Comparison of ENCODE assay signal across 19 cellular contexts in genomic region chr10:119803264-119803663, GRCh38.
DNase-seq lines count a peak whose midpoint lies in the region; ATAC-seq, FAIRE-seq and TF ChIP-seq lines count a peak whose summit lies in the region.
"Had no signal": no experiment of that assay in that cellular context is flagged by ENCODE, and none has a peak within 500 bp of the region (broad histone marks: within the 10 kb centered on the region; RNA-seq: fewer than 3 reads in every experiment).

No MANE protein-coding gene starts in this region.

- H3K9me3 ChIP-seq in effector memory CD4-positive, alpha-beta T cell (ENCODE audit: control insufficient read depth, low read length): no peaks in the 10 kb centered on the region
- H3K9me3 ChIP-seq: testis had no signal

- no peak overlapping the region for H3K27ac ChIP-seq in effector memory CD4-positive, alpha-beta T cell (ENCODE audit: insufficient read depth, low read length, poor library complexity, severe bottlenecking)
- H3K27ac ChIP-seq: RWPE1, testis had no signal

- in situ Hi-C loops in astrocyte of the spinal cord (cut with HindIII; ENCODE audit: low sequenced_read_pairs): no loop called here

- H3K4me3 Mint-ChIP-seq in HFFc6: peak overlapping the region; percentile 21
- no peak overlapping the region for H3K4me3 Mint-ChIP-seq in activated naive CD8-positive, alpha-beta T cell treated with anti-CD3 and anti-CD28 coated beads, Interleukin-2, amount 50 U/mL, for 24 hours
- H3K4me3 Mint-ChIP-seq: nephron had no signal

- H3K27me3 Mint-ChIP-seq in HFFc6 (ENCODE audit: insufficient read depth): no peaks in the 10 kb centered on the region
- no peaks in the 10 kb centered on the region for H3K27me3 Mint-ChIP-seq in activated naive CD8-positive, alpha-beta T cell treated with anti-CD3 and anti-CD28 coated beads, Interleukin-2, amount 50 U/mL, for 24 hours

- DNase-seq in A172 (ENCODE audit: low spot score) (peak; percentile 51), HFFc6 (peak; percentile 67), astrocyte of the spinal cord (ENCODE audit: low read depth, low spot score) (peak; percentile 61), hepatic stellate cell (ENCODE audit: low spot score) (peak; percentile 76), COR-L47 (lab: John Stamatoyannopoulos, UW) (no peak), GM19239 (ENCODE audit: insufficient read length, low spot score) (no peak)
- DNase-seq in activated naive CD8-positive, alpha-beta T cell treated with anti-CD3 and anti-CD28 coated beads, Interleukin-2, amount 50 U/mL, for 24 hours: no peak
- DNase-seq in effector memory CD4-positive, alpha-beta T cell: no peak
- DNase-seq: activated effector memory CD4-positive, alpha-beta T cell treated with Interleukin-2 at 50 U/mL for 16 hours; effector CD4-positive, alpha-beta T cell; GF-D8; NCI-H1048; NCI-H774; stimulated activated CD4-positive, alpha-beta T cell treated with anti-CD3 and anti-CD28 coated beads, Interleukin-1b, Interleukin-23, amount 100 ng/mL, for 48 hours; T-helper 2 cell; testis had no signal

- peaks cover 70% of the 10 kb centered on the region for H3K4me1 Mint-ChIP-seq in HFFc6 (ENCODE audit: low read depth)
- H3K4me1 Mint-ChIP-seq in activated naive CD8-positive, alpha-beta T cell treated with anti-CD3 and anti-CD28 coated beads, Interleukin-2, amount 50 U/mL, for 24 hours: peaks cover 3% of the 10 kb centered on the region
- H3K4me1 Mint-ChIP-seq: nephron had no signal

- H3K9me3 Mint-ChIP-seq in HFFc6: no peaks in the 10 kb centered on the region
- no peaks in the 10 kb centered on the region for H3K9me3 Mint-ChIP-seq in activated naive CD8-positive, alpha-beta T cell treated with anti-CD3 and anti-CD28 coated beads, Interleukin-2, amount 50 U/mL, for 24 hours
- H3K9me3 Mint-ChIP-seq: nephron had no signal

- peak overlapping the region; percentile 50 for H3K27ac Mint-ChIP-seq in HFFc6
- H3K27ac Mint-ChIP-seq in activated naive CD8-positive, alpha-beta T cell treated with anti-CD3 and anti-CD28 coated beads, Interleukin-2, amount 50 U/mL, for 24 hours: no peak overlapping the region
- H3K27ac Mint-ChIP-seq: nephron had no signal

- no peak overlapping the region for H3K4me3 ChIP-seq in astrocyte of the spinal cord (ENCODE audit: low read depth, low read length)
- H3K4me3 ChIP-seq in effector memory CD4-positive, alpha-beta T cell (ENCODE audit: insufficient read depth, low read depth, low read length, poor library complexity, severe bottlenecking): no peak overlapping the region
- H3K4me3 ChIP-seq: testis had no signal

- TF ChIP-seq CTCF in HFFc6 (IDR thresholded peaks at IDR 0.05) (no peak), astrocyte of the spinal cord (IDR thresholded peaks at IDR 0.05; ENCODE audit: low read depth, low read length) (no peak)

- no peaks in the 10 kb centered on the region for H3K27me3 ChIP-seq in effector memory CD4-positive, alpha-beta T cell (replicated peaks; ENCODE audit: control insufficient read depth, insufficient read depth, low read length, poor library complexity, severe bottlenecking)
- H3K27me3 ChIP-seq: testis had no signal

- no peaks in the 10 kb centered on the region for H3K4me1 ChIP-seq in effector memory CD4-positive, alpha-beta T cell (ENCODE audit: control insufficient read depth, insufficient read depth, low read length, poor library complexity, severe bottlenecking)
- H3K4me1 ChIP-seq: testis had no signal

- no peak for FAIRE-seq in GM19239 (lab: Jason Lieb, UNC)

- peaks cover 4% of the 10 kb centered on the region for H3K36me3 ChIP-seq in effector memory CD4-positive, alpha-beta T cell (ENCODE audit: control insufficient read depth, insufficient read depth, low read length)

- ATAC-seq in activated naive CD8-positive, alpha-beta T cell treated with anti-CD3 and anti-CD28 coated beads, Interleukin-2, amount 50 U/mL, for 24 hours: no peak
- ATAC-seq: activated CD4-positive, CD25-positive, alpha-beta regulatory T cell treated with anti-CD3 and anti-CD28 coated beads, Interleukin-2, amount 50 U/mL, for 24 hours had no signal

- peaks cover 8% of the 10 kb centered on the region; the same call in 1 of the 2 replicates for H3K36me3 Mint-ChIP-seq in HFFc6 (ENCODE audit: low read depth)
- H3K36me3 Mint-ChIP-seq in activated naive CD8-positive, alpha-beta T cell treated with anti-CD3 and anti-CD28 coated beads, Interleukin-2, amount 50 U/mL, for 24 hours (ENCODE audit: low read depth): peaks cover 22% of the 10 kb centered on the region

Comparison
In these comparisons a context has a peak if more than half of its experiments do, and no peak if none do; other contexts are left out.
1. DNase-seq: peak in A172 (single experiment), HFFc6 (single experiment), astrocyte of the spinal cord (single experiment) and hepatic stellate cell (single experiment); none in COR-L47 (single experiment), activated naive CD8-positive, alpha-beta T cell treated with anti-CD3 and anti-CD28 coated beads, Interleukin-2, amount 50 U/mL, for 24 hours (single experiment), effector memory CD4-positive, alpha-beta T cell (0 of 3) and GM19239 (single experiment).